Comparison of ENCODE assay signal across 8 cellular contexts in the genomic region with DNA sequence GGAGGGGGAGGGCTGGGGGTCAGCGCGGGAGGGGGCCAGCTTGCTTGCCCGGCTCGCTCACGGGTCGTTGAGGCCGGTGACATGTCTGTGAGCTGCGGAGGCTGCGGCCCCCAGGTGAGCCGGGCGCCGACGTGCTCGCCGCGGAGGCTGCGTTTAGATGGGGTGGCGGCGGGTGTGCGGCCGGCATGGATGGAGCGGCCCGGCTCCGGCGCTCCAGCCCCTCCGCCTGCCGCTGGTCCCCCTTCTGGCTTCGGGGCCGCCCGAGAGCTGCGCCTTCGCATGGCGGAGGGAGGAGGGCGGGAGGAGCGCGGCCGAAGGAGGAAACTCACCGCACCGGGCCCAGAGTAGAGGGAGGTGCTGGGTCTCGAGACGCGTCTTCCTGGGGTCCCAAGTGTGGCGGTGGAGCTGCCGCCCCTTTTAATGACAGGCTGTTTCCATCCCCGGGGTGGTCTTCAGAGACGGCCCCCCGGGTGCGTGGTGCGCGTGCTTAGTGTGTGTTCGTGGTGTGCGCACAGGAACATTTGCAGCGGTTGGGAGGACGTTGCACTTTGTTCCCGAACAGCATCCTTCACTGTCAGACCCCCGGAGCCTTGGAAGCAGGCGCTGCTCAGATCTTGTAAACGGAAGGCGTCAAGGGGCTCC. TPM values are rescaled to one million over a fixed set of nuclear protein-coding genes. Genes with fewer than 3 reads are reported as not detected.
DNase-seq lines count a peak whose midpoint lies in the region; ATAC-seq and TF ChIP-seq lines count a peak whose summit lies in the region.

Gene AKAP11, plus strand, starts transcription at position 38 of the 642 bp plus-strand sequence. CDS start 14,197 bp downstream, outside the sequence.

- no peak for DNase-seq in BJ (ENCODE audit: low read depth)
- peak; percentile 79 for DNase-seq in Right ventricle myocardium inferior (ENCODE audit: missing footprints)
- peak; percentile 18 to 45 for DNase-seq in trophoblast cell
- DNase-seq in upper lobe of left lung: peak in 1 of 2 donors; percentile 34

- peak; percentile 54; the same call in 1 of the 2 replicates for TF ChIP-seq POLR2A in Raji (IDR thresholded peaks at IDR 0.05; ENCODE audit: insufficient read depth, low read depth, low read length)
- peak in 2 of 4 donors; percentile 36 to 47 for TF ChIP-seq POLR2A in upper lobe of left lung (IDR thresholded peaks at IDR 0.05)

- H3K9ac ChIP-seq in trophoblast cell (ENCODE audit: low read length): peak within 1 kb of the TSS; percentile 28

- peak within 1 kb of the TSS; percentile 98 for H3K4me3 Mint-ChIP-seq in activated naive CD4-positive, alpha-beta T cell treated with anti-CD3 and anti-CD28 coated beads, Interleukin-2, amount 50 U/mL, for 24 hours

- peak within 1 kb of the TSS; percentile 30 for H2AK5ac ChIP-seq in trophoblast cell (ENCODE audit: low read length)

- peak within 1 kb of the TSS; percentile 61 for H3K4ac ChIP-seq in trophoblast cell (ENCODE audit: low read depth, low read length)

- TF ChIP-seq EP300 in upper lobe of left lung (IDR thresholded peaks at IDR 0.05): no peak

- POLR2A ChIA-PET in BJ (lab: Charles Lee): no interaction called here

- H2AFZ ChIP-seq in trophoblast cell (ENCODE audit: insufficient read depth, low read length, poor library complexity): peak within 1 kb of the TSS; percentile 93

- H4K12ac ChIP-seq in trophoblast cell (ENCODE audit: low read depth, low read length): peak within 1 kb of the TSS; percentile 88

- H3K9me3 ChIP-seq in trophoblast cell (ENCODE audit: insufficient read depth, low read depth, low read length) (no peaks in the 10 kb centered on the region), upper lobe of left lung (no peaks in the 10 kb centered on the region)

- CTCF ChIA-PET in BJ (lab: Yijun Ruan, JAX): interaction anchor here (0.6 kb wide), 1 partner anchor 1490 kb away, joined by 3 read pairs; no protein-coding TSS in a partner anchor

- peaks cover 1% of the 10 kb centered on the region for H3K27me3 Mint-ChIP-seq in activated naive CD4-positive, alpha-beta T cell treated with anti-CD3 and anti-CD28 coated beads, Interleukin-2, amount 50 U/mL, for 24 hours

- ATAC-seq in GM19025 (IDR thresholded peaks at IDR 0.05; ENCODE audit: low read depth, unreplicated experiment): peak; percentile 7
- ATAC-seq in HG03342 (IDR thresholded peaks at IDR 0.05; ENCODE audit: unreplicated experiment): peak; percentile 18
- peak; percentile 47 for ATAC-seq in Right ventricle myocardium inferior
- ATAC-seq in upper lobe of left lung (ENCODE audit: low FRiP score in 2 of 2): peak; percentile 42 to 80

- peak within 1 kb of the TSS; percentile 78 for H3K4me2 ChIP-seq in trophoblast cell (ENCODE audit: low read length)

- peaks cover 56% of the 10 kb centered on the region for H3K4me1 Mint-ChIP-seq in activated naive CD4-positive, alpha-beta T cell treated with anti-CD3 and anti-CD28 coated beads, Interleukin-2, amount 50 U/mL, for 24 hours

- H3K79me2 ChIP-seq in trophoblast cell (ENCODE audit: control insufficient read depth, insufficient read depth, low read length, poor library complexity): peaks cover 9% of the 10 kb centered on the region

- H3K14ac ChIP-seq in trophoblast cell (ENCODE audit: low read length): peak within 1 kb of the TSS; percentile 74

- H3K36me3 ChIP-seq in BJ (ENCODE audit: control insufficient read depth, insufficient read depth, low read length): no peaks in the 10 kb centered on the region
- no peaks in the 10 kb centered on the region for H3K36me3 ChIP-seq in trophoblast cell (ENCODE audit: control insufficient read depth in 1 of 2, insufficient read depth in 2 of 2, low read length in 2 of 2)
- H3K36me3 ChIP-seq in upper lobe of left lung: no peaks in the 10 kb centered on the region

- peak within 1 kb of the TSS; percentile 70 for H2BK120ac ChIP-seq in trophoblast cell (ENCODE audit: insufficient read depth, low read length, poor library complexity)

- H3K4me1 ChIP-seq in trophoblast cell (ENCODE audit: control insufficient read depth in 1 of 2, insufficient read depth in 2 of 2, low read length in 2 of 2) (peaks cover 0 to 3% of the 10 kb centered on the region in 2 experiments), upper lobe of left lung (peaks cover 8 to 22% (median 15%) of the 10 kb centered on the region in 4 donors)

- H3K4me3 ChIP-seq in BJ (ENCODE audit: low read depth, low read length): peak within 1 kb of the TSS; percentile 89
- H3K4me3 ChIP-seq in trophoblast cell (ENCODE audit: low read depth, low read length): peak within 1 kb of the TSS; percentile 97
- H3K4me3 ChIP-seq in upper lobe of left lung: peak within 1 kb of the TSS; percentile 60 to 97 (median 92)

- peaks cover 12% of the 10 kb centered on the region for H3K9me3 Mint-ChIP-seq in activated naive CD4-positive, alpha-beta T cell treated with anti-CD3 and anti-CD28 coated beads, Interleukin-2, amount 50 U/mL, for 24 hours

- H3K27ac ChIP-seq in trophoblast cell (ENCODE audit: low read depth, low read length): peak within 1 kb of the TSS; percentile 50
- H3K27ac ChIP-seq in upper lobe of left lung: peak within 1 kb of the TSS; percentile 85 to 94 (median 88)

- peak within 1 kb of the TSS; percentile 82 for H4K91ac ChIP-seq in trophoblast cell (ENCODE audit: low read depth, low read length)

- no peaks in the 10 kb centered on the region for H3K36me3 Mint-ChIP-seq in activated naive CD4-positive, alpha-beta T cell treated with anti-CD3 and anti-CD28 coated beads, Interleukin-2, amount 50 U/mL, for 24 hours

- intact Hi-C loops in Right ventricle myocardium inferior (cut with DNase I): loop anchor here (5.0 kb wide), 1 partner anchor 225 kb away; the partner anchor contains the start of gene DGKH

- H3K18ac ChIP-seq in trophoblast cell (ENCODE audit: low read length): peak within 1 kb of the TSS; percentile 94

- WGBS in trophoblast cell (ENCODE audit: extremely low coverage, insufficient coverage, insufficient read length): no CpG with 5 or more reads among the region's 59 CpGs
- 0 to 1% methylated on average over 10 to 43 of the region's 59 CpGs for WGBS in upper lobe of left lung, 2 donors

- no peak within 1 kb of the TSS for H3K23ac ChIP-seq in trophoblast cell (ENCODE audit: low read length)

- peak within 1 kb of the TSS; percentile 99 for H3K27ac Mint-ChIP-seq in activated naive CD4-positive, alpha-beta T cell treated with anti-CD3 and anti-CD28 coated beads, Interleukin-2, amount 50 U/mL, for 24 hours

- peak within 1 kb of the TSS; percentile 67 for H2BK5ac ChIP-seq in trophoblast cell (ENCODE audit: low read depth, low read length, poor library complexity)

- peaks cover 12% of the 10 kb centered on the region for H3K79me1 ChIP-seq in trophoblast cell (ENCODE audit: low read length)

- peak within 1 kb of the TSS; percentile 96 for H4K8ac ChIP-seq in trophoblast cell (ENCODE audit: low read depth, low read length)

- H3K27me3 ChIP-seq in BJ (ENCODE audit: control insufficient read depth, insufficient read depth, low read length) (no peaks in the 10 kb centered on the region), trophoblast cell (ENCODE audit: insufficient read depth, low read length) (no peaks in the 10 kb centered on the region), upper lobe of left lung (no peaks in the 10 kb centered on the region)

- TF ChIP-seq CTCF in BJ (IDR thresholded peaks at IDR 0.05; ENCODE audit: insufficient read depth, low read depth, low read length): no peak
- TF ChIP-seq CTCF in upper lobe of left lung (IDR thresholded peaks at IDR 0.05): peak in 1 of 6 experiments; percentile 17

- H2BK12ac ChIP-seq in trophoblast cell (ENCODE audit: low read length): peak within 1 kb of the TSS; percentile 18

RNA-seq across cellular contexts. Expression of gene AKAP11, which starts in this region (rescaled TPM):
- polyA plus RNA-seq in BJ (2011; rRNA removed): 9.3 and 18.3 TPM in 2 replicates
- 14.0 and 16.9 TPM in 2 replicates for polyA minus RNA-seq in BJ (2011; rRNA and poly(A)+ RNA removed)
- total RNA-seq in Right ventricle myocardium inferior (19.3 TPM), upper lobe of left lung (10 to 100 TPM; 22.8 to 72.2 (median 25.9) TPM)
- 6.7 and 6.9 TPM in 2 replicates for polyA plus RNA-seq in trophoblast cell (2013)

Comparison
In these comparisons a context has a peak if more than half of its experiments do, and no peak if none do; other contexts are left out.
1. ATAC-seq: peak in every context shown above with its lines; median percentile 61 in upper lobe of left lung; 47 in Right ventricle myocardium inferior; 18 in HG03342; 7 in GM19025.